In genomic region chr2:172900871-172901270, GRCh38 we compare ENCODE assay signal across 19 cellular contexts.
"Had no signal": no experiment of that assay in that cellular context is flagged by ENCODE, and none has a peak within 500 bp of the region (broad histone marks: within the 10 kb centered on the region; RNA-seq: fewer than 3 reads in every experiment).

No MANE protein-coding gene starts in this region.

- DNase-seq: KBM-7, NCI-H1092, NCI-H1436 treated with DMSO at 0.1 percent for 48 hours, NCI-H1694, NCI-H187 treated with DMSO at 0.1 percent for 48 hours, NCI-H2029 treated with DMSO at 0.1 percent for 48 hours, NCI-H2171 treated with DMSO at 0.1 percent for 48 hours, NCI-H345, NCI-H446 treated with DMSO at 0.1 percent for 48 hours, NCI-H510A treated with DMSO at 0.1 percent for 48 hours, NCI-H526, NCI-H82, Right ventricle myocardium superior, RPMI8226, SIG-M5 had no signal

- H3K4me3 ChIP-seq: SJSA1, SK-N-MC had no signal

- H3K27ac ChIP-seq: HL-60, SJSA1, SK-N-MC had no signal

- FAIRE-seq: RCC 7860 had no signal

- H3K9me3 ChIP-seq: SJSA1 had no signal

- H3K4me1 ChIP-seq: SJSA1 had no signal
